32 cellular contexts compared by ENCODE assay signal in the genomic region with DNA sequence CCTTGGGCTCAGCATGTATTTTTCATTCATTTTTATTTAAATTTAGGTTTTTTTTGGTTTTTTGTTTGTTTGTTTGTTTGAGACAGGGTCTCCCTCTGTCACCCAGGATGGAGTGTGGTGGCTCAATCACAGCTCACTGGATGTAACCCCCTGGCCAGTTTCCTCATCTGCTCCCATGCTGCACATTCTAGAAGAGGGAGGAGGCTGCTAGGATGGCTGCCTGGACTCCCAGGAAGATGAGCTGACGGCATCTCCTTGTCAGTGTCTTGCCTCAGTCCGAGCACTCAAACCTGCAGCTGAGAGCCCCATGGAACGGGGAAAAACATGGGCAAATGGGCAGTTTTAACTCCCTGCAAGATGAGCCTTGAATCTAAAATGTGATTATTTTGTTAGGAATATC.
"Had no signal": no experiment of that assay in that cellular context is flagged by ENCODE, and none has a peak within 500 bp of the region (broad histone marks: within the 10 kb centered on the region; RNA-seq: fewer than 3 reads in every experiment).

No MANE protein-coding gene starts in this region.

- H3K9me3 ChIP-seq: colonic mucosa, esophagus muscularis mucosa, gastroesophageal sphincter, prostate gland, right atrium auricular region, stomach, testis had no signal

- H3K4me1 ChIP-seq: colonic mucosa, gastroesophageal sphincter, heart right ventricle, neural progenitor cell, prostate gland, right atrium auricular region, stomach, testis, tibial nerve, upper lobe of left lung, uterus had no signal

- H3K27ac Mint-ChIP-seq: dendritic cell treated with granulocyte-macrophage colony-stimulating factor and Interleukin-4, amounts not matched to agents 40 ng/mL and 50 ng/mL, for 4 days; memory B cell; naive thymus-derived CD4-positive, alpha-beta T cell; nephron; neural progenitor cell; stimulated activated effector memory CD8-positive, alpha-beta T cell treated with anti-CD3 and anti-CD28 coated beads, Interleukin-12 subunit alpha, Interleukin-12 subunit beta, amount 100 ng/mL, for 72 hours had no signal

- H3K4me3 ChIP-seq: colonic mucosa, esophagus muscularis mucosa, gastroesophageal sphincter, heart right ventricle, lung, neural progenitor cell, prostate gland, right atrium auricular region, smooth muscle cell, stomach, testis, tibial nerve, upper lobe of left lung, uterus had no signal

- H3K36me3 ChIP-seq: colonic mucosa, prostate gland, uterus had no signal

- DNase-seq: cerebellar nuclear complex; colonic mucosa; effector CD8-positive, alpha-beta T cell; foreskin keratinocyte; glutamatergic neuron; heart right ventricle; hippocampal formation; kidney glomerular epithelial cell; left colon; midbrain; stimulated activated CD4-positive, alpha-beta T cell treated with anti-CD3 and anti-CD28 coated beads, Interleukin-12 subunit alpha, Interleukin-12 subunit beta, amount 100 ng/mL, for 4 hours; stimulated activated CD4-positive, alpha-beta T cell treated with anti-CD3 and anti-CD28 coated beads, Interleukin-1b, Interleukin-23, amount 100 ng/mL, for 48 hours; stimulated activated CD4-positive, alpha-beta T cell treated with anti-CD3 and anti-CD28 coated beads, Interleukin-4, amount 100 ng/mL, for 1 hour; stimulated activated naive CD4-positive, alpha-beta T cell treated with Interleukin-2 at 50 U/mL for 16 hours; stomach; testis; uterus had no signal

- H3K27me3 Mint-ChIP-seq: dendritic cell treated with granulocyte-macrophage colony-stimulating factor and Interleukin-4, amounts not matched to agents 40 ng/mL and 50 ng/mL, for 4 days; memory B cell; naive thymus-derived CD4-positive, alpha-beta T cell had no signal

- H3K27me3 ChIP-seq: colonic mucosa, esophagus muscularis mucosa, foreskin keratinocyte, gastroesophageal sphincter, heart right ventricle, neural progenitor cell, right atrium auricular region, stomach, testis, tibial nerve, upper lobe of left lung, uterus had no signal

- H3K4me3 Mint-ChIP-seq: dendritic cell treated with granulocyte-macrophage colony-stimulating factor and Interleukin-4, amounts not matched to agents 40 ng/mL and 50 ng/mL, for 4 days; memory B cell; naive thymus-derived CD4-positive, alpha-beta T cell; nephron; neural progenitor cell; stimulated activated effector memory CD8-positive, alpha-beta T cell treated with anti-CD3 and anti-CD28 coated beads, Interleukin-12 subunit alpha, Interleukin-12 subunit beta, amount 100 ng/mL, for 72 hours had no signal

- H3K4me1 Mint-ChIP-seq: memory B cell, nephron had no signal

- H3K9me3 Mint-ChIP-seq: stimulated activated effector memory CD8-positive, alpha-beta T cell treated with anti-CD3 and anti-CD28 coated beads, Interleukin-12 subunit alpha, Interleukin-12 subunit beta, amount 100 ng/mL, for 72 hours had no signal

- H3K27ac ChIP-seq: colonic mucosa, esophagus muscularis mucosa, foreskin keratinocyte, gastroesophageal sphincter, heart right ventricle, neural progenitor cell, prostate gland, right atrium auricular region, stomach, testis, tibial nerve, upper lobe of left lung, uterus had no signal

- ATAC-seq: foreskin keratinocyte; gastroesophageal sphincter; heart right ventricle; left colon; naive thymus-derived CD4-positive, alpha-beta T cell; sciatic nerve; stimulated activated effector memory CD8-positive, alpha-beta T cell treated with anti-CD3 and anti-CD28 coated beads, Interleukin-12 subunit alpha, Interleukin-12 subunit beta, amount 100 ng/mL, for 72 hours had no signal
